ENCODE assay signal across 27 cellular contexts in the genomic region with DNA sequence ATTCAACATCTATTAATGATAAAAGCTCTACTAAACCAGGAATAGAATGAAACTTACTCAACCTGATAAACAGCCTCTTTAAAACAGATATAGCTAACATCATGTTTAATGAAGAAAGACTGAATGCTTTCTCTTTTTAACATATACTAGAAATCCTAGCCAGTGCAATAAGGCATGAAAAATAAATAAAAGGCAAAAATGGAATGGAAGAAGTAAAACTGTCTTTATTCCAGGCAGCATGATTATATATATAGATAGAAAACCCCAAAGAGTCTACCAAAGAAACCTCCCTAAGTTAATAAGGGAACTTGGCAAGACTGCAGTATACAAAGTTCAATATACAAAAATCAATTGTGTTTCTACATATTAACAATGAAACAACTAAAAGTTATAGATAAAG.
"Had no signal": no experiment of that assay in that cellular context is flagged by ENCODE, and none has a peak within 500 bp of the region (broad histone marks: within the 10 kb centered on the region; RNA-seq: fewer than 3 reads in every experiment).

No MANE protein-coding gene starts in this region.

- H3K9me3 ChIP-seq: colonic mucosa had no signal

- H3K27ac Mint-ChIP-seq: dendritic cell treated with granulocyte-macrophage colony-stimulating factor and Interleukin-4, amounts not matched to agents 40 ng/mL and 50 ng/mL, for 4 days; mesothelial cell of epicardium; naive B cell had no signal

- H3K27me3 ChIP-seq: colonic mucosa, esophagus squamous epithelium, gastrocnemius medialis, heart right ventricle, left lung had no signal

- FAIRE-seq: endometrium, islet of Langerhans, keratinocyte had no signal

- H3K4me3 Mint-ChIP-seq: dendritic cell treated with granulocyte-macrophage colony-stimulating factor and Interleukin-4, amounts not matched to agents 40 ng/mL and 50 ng/mL, for 4 days; mesothelial cell of epicardium; naive B cell had no signal

- H3K4me3 ChIP-seq: colonic mucosa, esophagus squamous epithelium, gastrocnemius medialis, heart right ventricle, left lung, lower lobe of right lung, mucosa of descending colon had no signal

- H3K27me3 Mint-ChIP-seq: dendritic cell treated with granulocyte-macrophage colony-stimulating factor and Interleukin-4, amounts not matched to agents 40 ng/mL and 50 ng/mL, for 4 days had no signal

- H3K36me3 ChIP-seq: colonic mucosa, esophagus squamous epithelium, gastrocnemius medialis, left lung, lower lobe of right lung had no signal

- ATAC-seq: esophagus mucosa, gastrocnemius medialis, heart right ventricle, left cardiac atrium, left lung, left ventricle myocardium superior, lower lobe of right lung, mucosa of descending colon had no signal

- H3K27ac ChIP-seq: colonic mucosa, epithelial cell of prostate, esophagus squamous epithelium, gastrocnemius medialis, heart right ventricle, left lung, lower lobe of right lung had no signal

- H3K4me1 Mint-ChIP-seq: naive B cell had no signal

- H3K4me1 ChIP-seq: colonic mucosa had no signal

- DNase-seq: colonic mucosa; cortex of kidney; effector CD4-positive, alpha-beta T cell; effector memory CD4-positive, alpha-beta T cell; erythroblast; esophagus squamous epithelium; foreskin fibroblast; foreskin melanocyte; gastrocnemius medialis; glutamatergic neuron; head of caudate nucleus; heart right ventricle; hippocampal formation; left cardiac atrium; left lung; left ventricle myocardium superior; lower lobe of right lung; mesenchymal stem cell; mucosa of descending colon; naive B cell had no signal
